1 cellular context compared by ENCODE assay signal in the genomic region with DNA sequence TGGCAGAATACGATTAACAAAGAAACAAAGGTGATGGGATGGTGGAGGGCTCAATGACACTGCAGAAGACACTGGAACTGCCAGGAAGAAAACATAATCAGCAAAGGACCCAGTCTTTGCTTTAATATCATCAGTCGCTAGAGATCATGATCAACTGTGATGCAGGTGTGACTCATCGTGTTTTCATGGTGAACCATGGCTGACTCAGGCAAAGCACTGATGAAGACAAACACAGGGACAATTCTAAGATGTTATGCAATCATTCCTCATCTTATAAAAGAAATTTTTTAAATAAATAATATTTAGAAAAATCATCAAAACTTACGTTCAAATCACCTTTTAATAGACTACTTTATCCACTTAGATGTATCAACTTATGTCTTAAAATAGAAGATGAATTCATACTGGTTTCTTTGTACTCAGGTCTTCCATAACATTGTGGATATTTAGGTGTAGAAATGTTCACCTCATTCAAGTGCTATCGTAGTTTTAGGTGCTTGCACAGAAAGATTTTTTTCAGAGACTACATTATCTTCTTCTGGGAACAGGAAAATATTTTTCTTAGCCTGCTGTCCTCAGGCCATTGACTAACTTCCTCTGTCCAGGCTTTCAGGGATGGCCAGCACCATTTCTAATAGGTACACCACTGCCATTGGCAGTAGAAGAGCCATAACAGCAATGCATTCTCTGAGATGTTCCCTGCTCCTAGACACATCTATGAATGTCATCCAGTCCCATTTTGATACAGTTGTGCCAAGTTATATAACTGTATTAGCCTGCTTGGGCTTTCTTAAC.
TF ChIP-seq lines count a peak whose summit lies in the region.

No MANE protein-coding gene starts in this region.

TF ChIP-seq in IMR-90, 13 proteins besides CTCF, POLR2A, EP300 and RAD21 (continued from another document):
- TF ChIP-seq, protein P1, sequence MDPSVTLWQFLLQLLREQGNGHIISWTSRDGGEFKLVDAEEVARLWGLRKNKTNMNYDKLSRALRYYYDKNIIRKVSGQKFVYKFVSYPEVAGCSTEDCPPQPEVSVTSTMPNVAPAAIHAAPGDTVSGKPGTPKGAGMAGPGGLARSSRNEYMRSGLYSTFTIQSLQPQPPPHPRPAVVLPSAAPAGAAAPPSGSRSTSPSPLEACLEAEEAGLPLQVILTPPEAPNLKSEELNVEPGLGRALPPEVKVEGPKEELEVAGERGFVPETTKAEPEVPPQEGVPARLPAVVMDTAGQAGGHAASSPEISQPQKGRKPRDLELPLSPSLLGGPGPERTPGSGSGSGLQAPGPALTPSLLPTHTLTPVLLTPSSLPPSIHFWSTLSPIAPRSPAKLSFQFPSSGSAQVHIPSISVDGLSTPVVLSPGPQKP (IDR thresholded peaks at IDR 0.05; ENCODE audit: borderline replicate concordance, low read depth, low read length), result no peak
- TF ChIP-seq NFE2L2 (IDR thresholded peaks at IDR 0.05; ENCODE audit: low read depth, low read length) (peak; percentile 25; the same call in 1 of the 2 replicates), FOS (IDR thresholded peaks at IDR 0.05; ENCODE audit: low read depth, low read length) (peak; percentile 90), BHLHE40 (IDR thresholded peaks at IDR 0.05; ENCODE audit: low read depth, low read length) (peak; percentile 17; the same call in 1 of the 2 replicates), MAZ (IDR thresholded peaks at IDR 0.05; ENCODE audit: borderline replicate concordance, low read depth, low read length) (no peak), CEBPB (IDR thresholded peaks at IDR 0.05; ENCODE audit: low read depth, low read length) (peak; percentile 92)
